ENCODE assay signal across 21 cellular contexts in the genomic region with DNA sequence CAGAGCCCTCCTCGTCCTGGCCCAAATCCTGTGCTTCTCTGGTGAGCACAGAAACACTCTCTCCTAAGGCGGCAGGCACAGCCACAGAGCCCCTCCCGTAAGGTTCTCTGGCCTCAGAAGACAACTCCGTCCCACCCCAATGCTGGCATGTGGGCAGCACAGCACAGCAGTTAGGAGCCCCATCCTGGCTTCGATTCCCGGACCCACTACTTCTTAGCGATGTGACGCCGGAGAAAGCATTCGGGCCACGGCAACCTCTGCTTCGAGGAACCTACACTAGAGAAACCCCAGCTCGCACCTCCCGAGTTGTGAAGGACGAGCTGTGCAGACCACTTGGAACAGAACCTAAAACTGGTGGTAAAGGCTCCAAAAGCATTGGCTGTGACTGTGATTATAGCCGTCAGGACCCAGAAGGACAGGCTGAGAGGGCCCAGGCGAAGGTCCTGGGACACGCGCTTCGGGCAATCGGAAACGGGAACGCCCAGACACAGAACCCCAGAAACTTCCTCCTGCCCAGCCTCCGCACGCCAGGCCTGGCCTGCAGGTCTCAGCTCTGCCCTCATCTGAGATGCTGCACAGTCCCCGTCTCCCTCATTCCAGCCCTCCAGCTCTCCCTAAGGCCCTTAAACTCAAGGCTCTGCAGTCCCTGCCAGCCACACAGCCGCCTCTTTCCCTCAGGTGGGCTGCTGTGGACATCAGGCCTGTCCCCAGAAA. TPM values are rescaled to one million over a fixed set of nuclear protein-coding genes. Genes with fewer than 3 reads are reported as not detected.
A peak's percentile ranks its signal among the peaks of the same experiment; 100 is the strongest.
DNase-seq lines count a peak whose midpoint lies in the region; ATAC-seq and TF ChIP-seq lines count a peak whose summit lies in the region.
"Had no signal": no experiment of that assay in that cellular context is flagged by ENCODE, and none has a peak within 500 bp of the region (broad histone marks: within the 10 kb centered on the region; RNA-seq: fewer than 3 reads in every experiment).

No MANE protein-coding gene starts in this region.

- H3K27ac Mint-ChIP-seq in MCF 10A (ENCODE audit: low read depth, unreplicated experiment) (peak overlapping the region; percentile 71), T-cell (peak overlapping the region; percentile 4 to 52)
- H3K27ac Mint-ChIP-seq in activated naive CD8-positive, alpha-beta T cell treated with anti-CD3 and anti-CD28 coated beads, Interleukin-2, amount 50 U/mL, for 24 hours, result peak overlapping the region; percentile 85
- H3K27ac Mint-ChIP-seq: activated naive CD4-positive, alpha-beta T cell treated with anti-CD3 and anti-CD28 coated beads, Interleukin-2, amount 50 U/mL, for 24 hours; progenitor cell of endocrine pancreas; stimulated activated memory B cell treated with anti-CD40 and anti-IgM and Interleukin-4, amounts not matched to agents 10 μg/mL and 1 μg/mL and 100 μg/mL, for 72 hours had no signal

- WGBS in SK-N-SH (ENCODE audit: low lambda C conversion rate), result 72% methylated on average over 22 of the region's 27 CpGs

- no peaks in the 10 kb centered on the region for H3K9me3 Mint-ChIP-seq in MCF 10A (ENCODE audit: unreplicated experiment)
- no peaks in the 10 kb centered on the region for H3K9me3 Mint-ChIP-seq in T-cell
- no peaks in the 10 kb centered on the region for H3K9me3 Mint-ChIP-seq in activated naive CD8-positive, alpha-beta T cell treated with anti-CD3 and anti-CD28 coated beads, Interleukin-2, amount 50 U/mL, for 24 hours
- H3K9me3 Mint-ChIP-seq: activated naive CD4-positive, alpha-beta T cell treated with anti-CD3 and anti-CD28 coated beads, Interleukin-2, amount 50 U/mL, for 24 hours; stimulated activated memory B cell treated with anti-CD40 and anti-IgM and Interleukin-4, amounts not matched to agents 10 μg/mL and 1 μg/mL and 100 μg/mL, for 72 hours had no signal

- DNase-seq in MCF 10A (ENCODE audit: unreplicated experiment) (no peak), breast epithelium (ENCODE audit: low spot score in 2 of 2) (no peak), T-cell (no peak), activated gamma-delta T cell treated with Interleukin-2 at 50 U/mL for 16 hours (no peak), SK-N-SH (no peak)
- DNase-seq in activated naive CD8-positive, alpha-beta T cell treated with anti-CD3 and anti-CD28 coated beads, Interleukin-2, amount 50 U/mL, for 24 hours, result no peak
- DNase-seq: activated CD4-positive, alpha-beta T cell treated with anti-CD3 and anti-CD28 coated beads, Interleukin-2, amount 50 U/mL, for 4 hours; C1 segment of cervical spinal cord; central memory CD4-positive, alpha-beta T cell; Karpas-422; NCI-H1436; RPMI8226; stimulated activated CD4-positive, alpha-beta T cell treated with anti-CD3 and anti-CD28 coated beads, Interleukin-4, amount 100 ng/mL, for 4 hours; upper lobe of right lung had no signal

- ATAC-seq in T-cell (replicated peaks in 1 of 4), result no peak
- ATAC-seq in activated naive CD8-positive, alpha-beta T cell treated with anti-CD3 and anti-CD28 coated beads, Interleukin-2, amount 50 U/mL, for 24 hours, result no peak
- ATAC-seq: left lung; stimulated activated memory B cell treated with anti-CD40 and anti-IgM and Interleukin-4, amounts not matched to agents 10 μg/mL and 1 μg/mL and 100 μg/mL, for 72 hours had no signal

- TF ChIP-seq RAD21 in SK-N-SH (IDR thresholded peaks at IDR 0.05; ENCODE audit: low read length), result no peak

- no peak overlapping the region for H2AFZ ChIP-seq in SK-N-SH (ENCODE audit: low read depth)

- H3K36me3 ChIP-seq in breast epithelium, result no peaks in the 10 kb centered on the region
- H3K36me3 ChIP-seq in stomach smooth muscle (ENCODE audit: control insufficient read depth in 2 of 2, insufficient read depth in 2 of 2, low read length in 2 of 2), result peaks cover 42 to 44% of the 10 kb centered on the region in 2 donors
- H3K36me3 ChIP-seq in SK-N-SH (replicated peaks in 1 of 2; ENCODE audit: control insufficient read depth in 1 of 2, insufficient read depth in 2 of 2, low read length in 1 of 2), result no peaks in the 10 kb centered on the region
- H3K36me3 ChIP-seq: left lung, upper lobe of right lung had no signal

- H3K9me2 ChIP-seq in SK-N-SH, result no peaks in the 10 kb centered on the region

- CTCF ChIA-PET in MCF 10A (lab: Yijun Ruan, JAX), result no interaction called here
- CTCF ChIA-PET in T-cell (lab: Charles Lee), result no interaction called here
- CTCF ChIA-PET in SK-N-SH (lab: Yijun Ruan, JAX), result interaction anchor here (1.3 kb wide), 1 partner anchor 116 kb away, joined by 6 read pairs; no protein-coding TSS in a partner anchor

- POLR2A ChIA-PET in MCF 10A (lab: Yijun Ruan, JAX) (no interaction called here), T-cell (lab: Charles Lee) (no interaction called here), SK-N-SH (lab: Yijun Ruan, JAX) (interaction anchor here (0.6 kb wide), 1 partner anchor 120 kb away, joined by 5 read pairs; no protein-coding TSS in a partner anchor)

- no peak for TF ChIP-seq CTCF in MCF 10A (IDR thresholded peaks at IDR 0.05; ENCODE audit: unreplicated experiment)
- no peak for TF ChIP-seq CTCF in breast epithelium (IDR thresholded peaks at IDR 0.05)
- TF ChIP-seq CTCF in SK-N-SH (IDR thresholded peaks at IDR 0.05), result no peak

- H3K36me3 Mint-ChIP-seq in MCF 10A (ENCODE audit: insufficient read depth, unreplicated experiment) (peaks cover 17% of the 10 kb centered on the region), T-cell (peaks cover 7% of the 10 kb centered on the region)
- peaks cover 21% of the 10 kb centered on the region for H3K36me3 Mint-ChIP-seq in activated naive CD8-positive, alpha-beta T cell treated with anti-CD3 and anti-CD28 coated beads, Interleukin-2, amount 50 U/mL, for 24 hours (ENCODE audit: low read depth)
- H3K36me3 Mint-ChIP-seq: activated naive CD4-positive, alpha-beta T cell treated with anti-CD3 and anti-CD28 coated beads, Interleukin-2, amount 50 U/mL, for 24 hours; stimulated activated memory B cell treated with anti-CD40 and anti-IgM and Interleukin-4, amounts not matched to agents 10 μg/mL and 1 μg/mL and 100 μg/mL, for 72 hours had no signal

- no peaks in the 10 kb centered on the region for H3F3A ChIP-seq in SK-N-SH (replicated peaks; ENCODE audit: insufficient read depth)

- H3K4me2 ChIP-seq in SK-N-SH, result no peak overlapping the region

- no peak for TF ChIP-seq POLR2A in breast epithelium (IDR thresholded peaks at IDR 0.05)

- BruUV-seq in MCF 10A (replicated peaks; lab: Mats Ljungman, UMichigan), result no TSS peak

- H3K4me1 ChIP-seq in breast epithelium (no peaks in the 10 kb centered on the region), stomach smooth muscle (ENCODE audit: control insufficient read depth, insufficient read depth, low read length) (peaks cover 31% of the 10 kb centered on the region), SK-N-SH (ENCODE audit: control insufficient read depth in 1 of 2, insufficient read depth in 2 of 2, low read depth in 1 of 2, low read length in 1 of 2) (peaks cover 0 to 53% of the 10 kb centered on the region in 2 experiments; a peak in 1 of 4 replicates)

- no peaks in the 10 kb centered on the region for H4K20me1 ChIP-seq in SK-N-SH (ENCODE audit: insufficient read depth)

- H3K27me3 ChIP-seq in breast epithelium, result no peaks in the 10 kb centered on the region
- no peaks in the 10 kb centered on the region for H3K27me3 ChIP-seq in stomach smooth muscle (ENCODE audit: control insufficient read depth in 1 of 2, insufficient read depth in 2 of 2, low read length in 2 of 2)
- no peaks in the 10 kb centered on the region for H3K27me3 ChIP-seq in SK-N-SH (ENCODE audit: insufficient read depth)
- H3K27me3 ChIP-seq: left lung, suprapubic skin, upper lobe of right lung had no signal

- no peak for TF ChIP-seq EP300 in SK-N-SH (IDR thresholded peaks at IDR 0.05; ENCODE audit: borderline replicate concordance in 1 of 2, low read depth in 1 of 2, low read length in 1 of 2)

- no peaks in the 10 kb centered on the region for H3K79me2 ChIP-seq in SK-N-SH (ENCODE audit: insufficient read depth)

- intact Hi-C loops in MCF 10A (cut with micrococcal nuclease), result no loop called here
- intact Hi-C loops in breast epithelium (cut with DNase I; ENCODE audit: low total_unique reads), result no loop called here

- H3K9ac ChIP-seq in stomach smooth muscle (ENCODE audit: low read length in 2 of 2) (no peak overlapping the region), SK-N-SH (no peak overlapping the region)

- H3K27me3 Mint-ChIP-seq in MCF 10A (ENCODE audit: insufficient read depth, unreplicated experiment) (no peaks in the 10 kb centered on the region), T-cell (peaks cover 0 to 1% of the 10 kb centered on the region in 2 donors)
- no peaks in the 10 kb centered on the region for H3K27me3 Mint-ChIP-seq in activated naive CD8-positive, alpha-beta T cell treated with anti-CD3 and anti-CD28 coated beads, Interleukin-2, amount 50 U/mL, for 24 hours
- H3K27me3 Mint-ChIP-seq: activated naive CD4-positive, alpha-beta T cell treated with anti-CD3 and anti-CD28 coated beads, Interleukin-2, amount 50 U/mL, for 24 hours had no signal

- H3K4me1 Mint-ChIP-seq in MCF 10A (ENCODE audit: insufficient read depth, unreplicated experiment) (peaks cover 28% of the 10 kb centered on the region), T-cell (peaks cover 20 to 36% (median 22%) of the 10 kb centered on the region in 3 donors)
- H3K4me1 Mint-ChIP-seq in activated naive CD8-positive, alpha-beta T cell treated with anti-CD3 and anti-CD28 coated beads, Interleukin-2, amount 50 U/mL, for 24 hours, result peaks cover 33% of the 10 kb centered on the region

- H3K4me3 Mint-ChIP-seq in MCF 10A (ENCODE audit: unreplicated experiment), result no peak overlapping the region
- no peak overlapping the region for H3K4me3 Mint-ChIP-seq in T-cell
- no peak overlapping the region for H3K4me3 Mint-ChIP-seq in activated naive CD8-positive, alpha-beta T cell treated with anti-CD3 and anti-CD28 coated beads, Interleukin-2, amount 50 U/mL, for 24 hours
- H3K4me3 Mint-ChIP-seq: activated naive CD4-positive, alpha-beta T cell treated with anti-CD3 and anti-CD28 coated beads, Interleukin-2, amount 50 U/mL, for 24 hours; stimulated activated memory B cell treated with anti-CD40 and anti-IgM and Interleukin-4, amounts not matched to agents 10 μg/mL and 1 μg/mL and 100 μg/mL, for 72 hours had no signal

- H3K4me3 ChIP-seq in breast epithelium, result no peak overlapping the region
- no peak overlapping the region for H3K4me3 ChIP-seq in stomach smooth muscle (ENCODE audit: low read length in 2 of 2)
- H3K4me3 ChIP-seq in SK-N-SH (ENCODE audit: low read depth in 2 of 2, low read length in 1 of 2), result no peak overlapping the region
- H3K4me3 ChIP-seq: left lung, suprapubic skin, upper lobe of right lung had no signal

- H3K9me3 ChIP-seq in breast epithelium (no peaks in the 10 kb centered on the region), stomach smooth muscle (ENCODE audit: control insufficient read depth in 2 of 2, low read length in 2 of 2) (no peaks in the 10 kb centered on the region), SK-N-SH (no peaks in the 10 kb centered on the region)
- H3K9me3 ChIP-seq: left lung, suprapubic skin, upper lobe of right lung had no signal

- H3K27ac ChIP-seq in breast epithelium (no peak overlapping the region), stomach smooth muscle (ENCODE audit: low read length) (peak overlapping the region; percentile 37), SK-N-SH (ENCODE audit: low read depth in 2 of 2, low read length in 1 of 2) (peak overlapping the region in 1 of 2 experiments; percentile 89; a peak in 2 of 4 replicates)
- H3K27ac ChIP-seq: left lung, suprapubic skin, upper lobe of right lung had no signal

RNA-seq across cellular contexts. Expression of gene IGSF9B, which starts 26.6 kb away (rescaled TPM):
- total RNA-seq in MCF 10A (2022) (13.9 and 19.7 TPM in 2 replicates), breast epithelium (1 to 10 TPM in 2 of 3 donors, under 1 TPM in 1; 0.64 to 4.5 (median 3.3) TPM), T-cell (100 to 1,000 TPM in 1 of 5 donors, 10 to 100 TPM in 4; 23.5 to 101 (median 63.1) TPM)
- 0.41 and 0.96 TPM in 2 replicates for polyA plus RNA-seq in SK-N-SH (2012; rRNA removed)
- polyA plus RNA-seq in SK-N-SH (2012; cell fraction: cytosol; rRNA removed), result 0.45 and 0.75 TPM in 2 replicates
- 2.4 and 4.2 TPM in 2 replicates for polyA plus RNA-seq in SK-N-SH (2012; cell fraction: nucleus; rRNA removed)
- total RNA-seq: dermis microvascular lymphatic vessel endothelial cell had no signal

Comparison
In these comparisons a context has a peak if more than half of its experiments do, and no peak if none do; other contexts are left out.
1. H3K27ac Mint-ChIP-seq: peak in every context shown above with its lines; median percentile 85 in activated naive CD8-positive, alpha-beta T cell treated with anti-CD3 and anti-CD28 coated beads, Interleukin-2, amount 50 U/mL, for 24 hours; 71 in MCF 10A; 28 in T-cell.